In the genomic region with DNA sequence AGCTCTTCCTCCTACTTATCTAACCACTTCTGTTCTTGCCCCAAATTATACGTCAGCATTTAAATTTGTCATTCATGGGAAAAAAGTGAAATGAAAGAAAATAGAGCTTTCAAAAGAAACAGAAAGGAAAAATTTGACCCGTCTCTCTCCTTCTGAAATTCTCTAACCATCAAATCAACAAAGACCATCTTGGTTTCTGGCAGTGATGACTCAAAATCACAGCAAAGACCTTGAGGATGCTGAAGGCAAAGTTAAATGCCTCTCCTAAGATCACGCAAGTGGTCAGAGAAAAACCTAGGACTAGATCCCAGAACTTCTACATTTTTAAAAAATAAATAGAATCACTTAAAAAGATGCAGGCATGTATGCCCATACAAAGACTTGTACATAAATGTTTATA, we compare ENCODE assay signal across 26 cellular contexts. TPM values are rescaled to one million over a fixed set of nuclear protein-coding genes. Genes with fewer than 3 reads are reported as not detected.
DNase-seq lines count a peak whose midpoint lies in the region; ATAC-seq and TF ChIP-seq lines count a peak whose summit lies in the region.
"Had no signal": no experiment of that assay in that cellular context is flagged by ENCODE, and none has a peak within 500 bp of the region (broad histone marks: within the 10 kb centered on the region; RNA-seq: fewer than 3 reads in every experiment).

No MANE protein-coding gene starts in this region.

- intact Hi-C loops in activated CD8-positive, alpha-beta T cell treated with anti-CD3 and anti-CD28 coated beads for 36 hours (cut with micrococcal nuclease): no loop called here
- intact Hi-C loops in spleen (cut with DNase I; ENCODE audit: low total_unique reads): no loop called here

- no peak overlapping the region for H3K4me2 ChIP-seq in mesenchymal stem cell (ENCODE audit: low read length, poor library complexity, severe bottlenecking)
- H3K4me2 ChIP-seq: neural progenitor cell had no signal

- H2BK12ac ChIP-seq in mesenchymal stem cell (ENCODE audit: low read length in 2 of 2): no peak overlapping the region

- H3K79me1 ChIP-seq in mesenchymal stem cell (replicated peaks; ENCODE audit: low read length, poor library complexity, severe bottlenecking): peaks cover 3% of the 10 kb centered on the region

- TF ChIP-seq POLR2A in spleen (IDR thresholded peaks at IDR 0.05): no peak

- H2AFZ ChIP-seq in mesenchymal stem cell (ENCODE audit: low read depth, low read length): no peak overlapping the region
- H2AFZ ChIP-seq: neural progenitor cell had no signal

- H3K14ac ChIP-seq in mesenchymal stem cell (ENCODE audit: low read length in 2 of 2): no peak overlapping the region

- no peak overlapping the region for H3K23ac ChIP-seq in mesenchymal stem cell (ENCODE audit: low read length in 2 of 2)

- no peak overlapping the region for H4K8ac ChIP-seq in mesenchymal stem cell (ENCODE audit: low read length)

- DNase-seq in activated CD8-positive, alpha-beta T cell treated with anti-CD3 and anti-CD28 coated beads for 36 hours: no peak
- no peak for DNase-seq in activated CD8-positive, alpha-beta T cell treated with anti-CD3 and anti-CD28 coated beads, Interleukin-2, amount 10 ng/mL, durations not matched to agents 7 days and 5 days
- DNase-seq in GM12865 (ENCODE audit: low read depth) (peak; percentile 55), T-helper 17 cell (no peak), spleen (no peak), NCI-H1105 (lab: John Stamatoyannopoulos, UW) (no peak), NCI-H187 treated with DMSO at 0.1 percent for 48 hours (lab: John Stamatoyannopoulos, UW) (no peak), mesenchymal stem cell (no peak)
- DNase-seq: 8988T; activated CD4-positive, alpha-beta T cell treated with anti-CD3 and anti-CD28 coated beads for 4 hours; activated naive CD8-positive, alpha-beta T cell treated with anti-CD3 and anti-CD28 coated beads, Interleukin-2, amount 10 ng/mL, durations not matched to agents 7 days and 5 days; COR-L47; DMS79; glutamatergic neuron; KG1; lower lobe of right lung; mucosa of descending colon; NCI-H2171; NCI-H524 treated with DMSO at 0.1 percent for 48 hours; NK-92 treated with Interleukin-12 subunit alpha and Interleukin-12 subunit beta, amount 100 ng/mL, for 24 hours; right lobe of liver; T-helper 1 cell; transverse colon had no signal

- H3K4ac ChIP-seq in mesenchymal stem cell (ENCODE audit: low read depth in 1 of 2, low read length in 2 of 2): no peak overlapping the region

- H2BK15ac ChIP-seq in mesenchymal stem cell (ENCODE audit: low read depth, poor library complexity, severe bottlenecking): no peak overlapping the region

- no peaks in the 10 kb centered on the region for H3K27me3 ChIP-seq in spleen (replicated peaks in 1 of 7)
- H3K27me3 ChIP-seq in mesenchymal stem cell (ENCODE audit: control insufficient read depth in 1 of 2, insufficient read depth in 1 of 2, low read length in 2 of 2): no peaks in the 10 kb centered on the region
- H3K27me3 ChIP-seq: right lobe of liver, SJSA1, transverse colon had no signal

- peaks cover 20% of the 10 kb centered on the region for H3K4me1 Mint-ChIP-seq in activated CD8-positive, alpha-beta T cell treated with anti-CD3 and anti-CD28 coated beads for 36 hours (ENCODE audit: low read depth)
- peaks cover 23% of the 10 kb centered on the region for H3K4me1 Mint-ChIP-seq in activated CD8-positive, alpha-beta T cell treated with anti-CD3 and anti-CD28 coated beads, Interleukin-2, amount 10 ng/mL, durations not matched to agents 7 days and 5 days (ENCODE audit: low read depth)
- H3K4me1 Mint-ChIP-seq in T-helper 17 cell: peaks cover 19% of the 10 kb centered on the region

- peaks cover 6 to 65% (median 37%) of the 10 kb centered on the region in 6 donors for H3K4me1 ChIP-seq in spleen
- H3K4me1 ChIP-seq in mesenchymal stem cell (ENCODE audit: control insufficient read depth, insufficient read depth, low read depth, low read length): peaks cover 2% of the 10 kb centered on the region

- no peak overlapping the region for H3K27ac Mint-ChIP-seq in activated CD8-positive, alpha-beta T cell treated with anti-CD3 and anti-CD28 coated beads for 36 hours
- H3K27ac Mint-ChIP-seq in activated CD8-positive, alpha-beta T cell treated with anti-CD3 and anti-CD28 coated beads, Interleukin-2, amount 10 ng/mL, durations not matched to agents 7 days and 5 days: no peak overlapping the region
- H3K27ac Mint-ChIP-seq in T-helper 17 cell: peak overlapping the region; percentile 81
- H3K27ac Mint-ChIP-seq: activated naive CD8-positive, alpha-beta T cell treated with anti-CD3 and anti-CD28 coated beads, Interleukin-2, amount 10 ng/mL, durations not matched to agents 7 days and 5 days; activated T-helper 2 cell treated with anti-CD3 and anti-CD28 coated beads, Interferon-gamma antibody, Interleukin-2, Interleukin-4, amounts not matched to agents 10 μg/mL and 5 μg/mL and 100 μg/mL, durations not matched to agents 14 hours and 24 hours and 36 hours; neural progenitor cell had no signal

- TF ChIP-seq CTCF in activated CD8-positive, alpha-beta T cell treated with anti-CD3 and anti-CD28 coated beads for 36 hours (IDR thresholded peaks at IDR 0.05): no peak
- no peak for TF ChIP-seq CTCF in GM12865 (IDR thresholded peaks at IDR 0.05; ENCODE audit: insufficient read depth, low read depth, low read length, missing control alignments)
- no peak for TF ChIP-seq CTCF in spleen (IDR thresholded peaks at IDR 0.05 in 8 of 11, conservative IDR thresholded peaks at IDR 0.05 in 3 of 11)

- ATAC-seq in activated CD8-positive, alpha-beta T cell treated with anti-CD3 and anti-CD28 coated beads for 36 hours: no peak
- ATAC-seq in activated CD8-positive, alpha-beta T cell treated with anti-CD3 and anti-CD28 coated beads, Interleukin-2, amount 10 ng/mL, durations not matched to agents 7 days and 5 days: no peak
- ATAC-seq in T-helper 17 cell: no peak
- ATAC-seq: lower lobe of right lung, mucosa of descending colon, right lobe of liver had no signal

- H3K4me3 ChIP-seq in GM12865 (ENCODE audit: low read depth, low read length) (no peak overlapping the region), spleen (peak overlapping the region in 2 of 8 donors; percentile 87 to 98), mesenchymal stem cell (ENCODE audit: insufficient read depth in 1 of 2, low read depth in 1 of 2, low read length in 2 of 2) (no peak overlapping the region)
- H3K4me3 ChIP-seq: lower lobe of right lung, mucosa of descending colon, neural progenitor cell, SJSA1, transverse colon had no signal

- peaks cover 12% of the 10 kb centered on the region for H3K9me3 Mint-ChIP-seq in activated CD8-positive, alpha-beta T cell treated with anti-CD3 and anti-CD28 coated beads for 36 hours
- peaks cover 12% of the 10 kb centered on the region for H3K9me3 Mint-ChIP-seq in activated CD8-positive, alpha-beta T cell treated with anti-CD3 and anti-CD28 coated beads, Interleukin-2, amount 10 ng/mL, durations not matched to agents 7 days and 5 days (ENCODE audit: insufficient read depth)

- H4K91ac ChIP-seq in mesenchymal stem cell (ENCODE audit: low read length): no peak overlapping the region

- H3K36me3 Mint-ChIP-seq in activated CD8-positive, alpha-beta T cell treated with anti-CD3 and anti-CD28 coated beads for 36 hours (ENCODE audit: low read depth): peaks cover 9% of the 10 kb centered on the region
- H3K36me3 Mint-ChIP-seq in activated CD8-positive, alpha-beta T cell treated with anti-CD3 and anti-CD28 coated beads, Interleukin-2, amount 10 ng/mL, durations not matched to agents 7 days and 5 days (ENCODE audit: low read depth): peaks cover 16% of the 10 kb centered on the region
- no peaks in the 10 kb centered on the region for H3K36me3 Mint-ChIP-seq in T-helper 17 cell (ENCODE audit: low read depth)

- no peak overlapping the region for H3K18ac ChIP-seq in mesenchymal stem cell (ENCODE audit: low read depth in 1 of 2, low read length in 2 of 2)

- H3K9me3 ChIP-seq in T-helper 17 cell (ENCODE audit: control insufficient read depth, low read length, poor library complexity, severe bottlenecking) (no peaks in the 10 kb centered on the region), spleen (peaks cover 0 to 9% (median 7%) of the 10 kb centered on the region in 8 donors), mesenchymal stem cell (ENCODE audit: control insufficient read depth, low read length) (no peaks in the 10 kb centered on the region)
- H3K9me3 ChIP-seq: lower lobe of right lung, right lobe of liver, SJSA1, transverse colon had no signal

- CTCF ChIA-PET in activated CD8-positive, alpha-beta T cell treated with anti-CD3 and anti-CD28 coated beads for 36 hours (lab: Charles Lee): interaction anchor here (0.8 to 1.4 kb wide), 2 partner anchors 14 to 31 kb away, joined by 3 to 10 read pairs; no protein-coding TSS in a partner anchor
- CTCF ChIA-PET in activated CD8-positive, alpha-beta T cell treated with anti-CD3 and anti-CD28 coated beads, Interleukin-2, amount 10 ng/mL, durations not matched to agents 7 days and 5 days (lab: Charles Lee): interaction anchor here (0.6 to 1.2 kb wide), 3 partner anchors 32 to 120 kb away, joined by 3 to 5 read pairs (median 3); a partner anchor contains a TSS

- H2BK120ac ChIP-seq in mesenchymal stem cell (ENCODE audit: low read depth, low read length): no peak overlapping the region

- H2BK5ac ChIP-seq in mesenchymal stem cell (ENCODE audit: low read depth, low read length, poor library complexity, severe bottlenecking): no peak overlapping the region

- WGBS in spleen, 5 donors: 38 to 48% (median 45%) methylated on average over 3 of the region's 3 CpGs
- 98% methylated on average over 2 of the region's 3 CpGs for WGBS in mesenchymal stem cell

- H3K36me3 ChIP-seq in spleen (peaks cover 0 to 14% (median 0%) of the 10 kb centered on the region in 6 donors), mesenchymal stem cell (ENCODE audit: control insufficient read depth in 1 of 2, insufficient read depth in 2 of 2, low read depth in 1 of 2, low read length in 2 of 2) (peaks cover 0 to 15% of the 10 kb centered on the region in 2 experiments)
- H3K36me3 ChIP-seq: lower lobe of right lung, neural progenitor cell, right lobe of liver, SJSA1, transverse colon had no signal

- H3K4me3 Mint-ChIP-seq in activated CD8-positive, alpha-beta T cell treated with anti-CD3 and anti-CD28 coated beads for 36 hours: peak overlapping the region; percentile 42
- no peak overlapping the region for H3K4me3 Mint-ChIP-seq in activated CD8-positive, alpha-beta T cell treated with anti-CD3 and anti-CD28 coated beads, Interleukin-2, amount 10 ng/mL, durations not matched to agents 7 days and 5 days
- H3K4me3 Mint-ChIP-seq in T-helper 17 cell: peak overlapping the region; percentile 55
- H3K4me3 Mint-ChIP-seq: activated naive CD8-positive, alpha-beta T cell treated with anti-CD3 and anti-CD28 coated beads, Interleukin-2, amount 10 ng/mL, durations not matched to agents 7 days and 5 days; neural progenitor cell had no signal

- no peak overlapping the region for H3K9ac ChIP-seq in mesenchymal stem cell (ENCODE audit: low read length)
- H3K9ac ChIP-seq: neural progenitor cell had no signal

- H3K27ac ChIP-seq in spleen: peak overlapping the region in 5 of 8 donors; percentile 3 to 93 (median 87)
- no peak overlapping the region for H3K27ac ChIP-seq in mesenchymal stem cell (ENCODE audit: low read length, poor library complexity, severe bottlenecking)
- H3K27ac ChIP-seq: lower lobe of right lung, neural progenitor cell, right lobe of liver, SJSA1, transverse colon had no signal

- H2AK5ac ChIP-seq in mesenchymal stem cell (ENCODE audit: low read length, severe bottlenecking): no peak overlapping the region

- POLR2A ChIA-PET in activated CD8-positive, alpha-beta T cell treated with anti-CD3 and anti-CD28 coated beads for 36 hours (lab: Charles Lee): interaction anchor here (0.8 kb wide), 1 partner anchor 967 kb away, joined by 3 read pairs; no protein-coding TSS in a partner anchor
- POLR2A ChIA-PET in activated CD8-positive, alpha-beta T cell treated with anti-CD3 and anti-CD28 coated beads, Interleukin-2, amount 10 ng/mL, durations not matched to agents 7 days and 5 days (lab: Charles Lee): no interaction called here

- H3K27me3 Mint-ChIP-seq in activated CD8-positive, alpha-beta T cell treated with anti-CD3 and anti-CD28 coated beads for 36 hours: no peaks in the 10 kb centered on the region
- H3K27me3 Mint-ChIP-seq in activated CD8-positive, alpha-beta T cell treated with anti-CD3 and anti-CD28 coated beads, Interleukin-2, amount 10 ng/mL, durations not matched to agents 7 days and 5 days (ENCODE audit: low read depth): no peaks in the 10 kb centered on the region
- no peaks in the 10 kb centered on the region for H3K27me3 Mint-ChIP-seq in T-helper 17 cell
- H3K27me3 Mint-ChIP-seq: activated naive CD8-positive, alpha-beta T cell treated with anti-CD3 and anti-CD28 coated beads, Interleukin-2, amount 10 ng/mL, durations not matched to agents 7 days and 5 days had no signal

RNA-seq across cellular contexts. Expression of a gene that starts 2.5 kb away (rescaled TPM):
- 10 to 100 TPM; 20.4 to 20.7 TPM for total RNA-seq in activated CD8-positive, alpha-beta T cell treated with anti-CD3 and anti-CD28 coated beads for 36 hours
- total RNA-seq in activated CD8-positive, alpha-beta T cell treated with anti-CD3 and anti-CD28 coated beads, Interleukin-2, amount 10 ng/mL, durations not matched to agents 7 days and 5 days: 10 to 100 TPM; 23.5 to 29.2 TPM
- total RNA-seq in T-helper 17 cell: 10 to 100 TPM; 24.7 to 33.8 TPM
- 100 to 1,000 TPM; 216 to 828 (median 424) TPM for total RNA-seq in spleen
- 10 to 100 TPM; 28.6 to 75.0 (median 58.6) TPM for polyA plus RNA-seq in spleen
- polyA plus RNA-seq in mesenchymal stem cell (2013, experiment 1 of 2): 180 TPM
- 188 TPM for polyA plus RNA-seq in mesenchymal stem cell (2013, experiment 2 of 2)

RNA-seq across cellular contexts. Expression of a gene that starts 41.9 kb away (rescaled TPM):
- total RNA-seq in activated CD8-positive, alpha-beta T cell treated with anti-CD3 and anti-CD28 coated beads for 36 hours: not detected
- not detected for total RNA-seq in activated CD8-positive, alpha-beta T cell treated with anti-CD3 and anti-CD28 coated beads, Interleukin-2, amount 10 ng/mL, durations not matched to agents 7 days and 5 days
- under 1 TPM in 1 of 2 donors, not detected in 1; 0.44 TPM for total RNA-seq in T-helper 17 cell
- total RNA-seq in spleen: 1 to 10 TPM in 5 of 7 donors, under 1 TPM in 2; 0.72 to 8.8 (median 1.8) TPM
- polyA plus RNA-seq in spleen: 1 to 10 TPM; 1.4 to 3.6 (median 2.3) TPM
- 0.15 TPM for polyA plus RNA-seq in mesenchymal stem cell (2013, experiment 1 of 2)
- 0.26 TPM for polyA plus RNA-seq in mesenchymal stem cell (2013, experiment 2 of 2)
- total RNA-seq: activated naive CD8-positive, alpha-beta T cell treated with anti-CD3 and anti-CD28 coated beads, Interleukin-2, amount 10 ng/mL, durations not matched to agents 7 days and 5 days; activated T-helper 2 cell treated with anti-CD3 and anti-CD28 coated beads, Interferon-gamma antibody, Interleukin-2, Interleukin-4, amounts not matched to agents 10 μg/mL and 5 μg/mL and 100 μg/mL, durations not matched to agents 14 hours and 24 hours and 36 hours had no signal

RNA-seq across cellular contexts. Expression of a gene that starts 52.8 kb away (rescaled TPM):
- 10 to 100 TPM; 39.2 to 41.6 TPM for total RNA-seq in activated CD8-positive, alpha-beta T cell treated with anti-CD3 and anti-CD28 coated beads for 36 hours
- total RNA-seq in activated CD8-positive, alpha-beta T cell treated with anti-CD3 and anti-CD28 coated beads, Interleukin-2, amount 10 ng/mL, durations not matched to agents 7 days and 5 days: 1 to 10 TPM; 7.3 TPM
- total RNA-seq in T-helper 17 cell: 10 to 100 TPM; 17.6 to 19.5 TPM
- total RNA-seq in spleen: 10 to 100 TPM; 12.8 to 22.2 (median 18.2) TPM
- 10 to 100 TPM in 1 of 3 donors, 1 to 10 TPM in 2; 6.1 to 11.4 (median 7.0) TPM for polyA plus RNA-seq in spleen
- polyA plus RNA-seq in mesenchymal stem cell (2013, experiment 1 of 2): 4.6 TPM
- 4.7 TPM for polyA plus RNA-seq in mesenchymal stem cell (2013, experiment 2 of 2)

Comparison
In these comparisons a context has a peak if more than half of its experiments do, and no peak if none do; other contexts are left out.
1. RNA of a gene that starts 2.5 kb away (total RNA-seq): 216 to 828 TPM in spleen; 24.7 to 33.8 TPM in T-helper 17 cell, 23.5 to 29.2 TPM in activated CD8-positive, alpha-beta T cell treated with anti-CD3 and anti-CD28 coated beads, Interleukin-2, amount 10 ng/mL, durations not matched to agents 7 days and 5 days and 20.4 to 20.7 TPM in activated CD8-positive, alpha-beta T cell treated with anti-CD3 and anti-CD28 coated beads for 36 hours; every median in the first group is over 4 times any median in the second.